8 cellular contexts compared by ENCODE assay signal in the genomic region with DNA sequence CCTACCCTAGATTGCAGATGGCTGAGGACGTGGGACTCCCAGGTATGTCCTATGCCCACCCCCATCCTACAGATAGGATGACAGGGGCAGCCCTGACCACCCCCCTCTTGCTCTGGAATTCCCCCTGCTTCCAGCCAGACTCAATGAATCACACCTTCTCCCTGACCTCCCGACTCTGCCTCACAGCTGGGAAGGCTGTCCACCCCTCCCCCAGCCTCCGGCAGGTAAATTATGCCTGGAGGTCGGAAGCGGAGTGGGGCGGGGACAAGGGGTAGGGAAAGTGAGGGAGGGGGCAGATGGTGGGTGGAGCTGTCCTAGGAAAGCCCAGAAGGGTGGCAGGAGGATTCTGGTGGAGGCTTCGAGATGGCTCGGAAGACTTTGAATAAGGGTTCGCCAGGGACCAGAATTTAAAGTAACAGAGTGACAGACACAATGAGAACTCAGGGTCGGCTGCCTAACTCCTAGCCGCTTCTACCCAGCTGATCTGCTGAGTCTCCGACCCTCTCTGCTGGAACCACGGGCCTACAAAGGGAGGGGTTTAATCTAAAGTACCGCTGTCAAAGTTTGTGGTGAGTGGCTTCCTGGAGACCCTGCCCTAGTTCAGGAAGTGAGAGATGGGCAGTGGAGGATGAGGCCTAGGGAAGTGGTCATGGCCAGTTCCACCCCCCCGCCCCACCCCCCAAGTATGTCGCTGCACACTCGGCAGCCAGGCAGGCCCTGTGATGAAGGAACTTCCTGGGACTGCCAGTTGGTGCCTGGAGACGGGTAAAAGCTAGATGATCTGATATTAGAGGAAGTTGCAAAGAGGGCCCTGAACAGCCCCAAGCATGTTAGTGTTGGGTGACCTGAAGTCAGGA. TPM values are rescaled to one million over a fixed set of nuclear protein-coding genes. Genes with fewer than 3 reads are reported as not detected.
A peak's percentile ranks its signal among the peaks of the same experiment; 100 is the strongest.
DNase-seq lines count a peak whose midpoint lies in the region; ATAC-seq and TF ChIP-seq lines count a peak whose summit lies in the region.

No MANE protein-coding gene starts in this region.

- TF ChIP-seq EP300 in stomach (IDR thresholded peaks at IDR 0.05), result no peak

- H3K4me3 ChIP-seq in BLaER1 treated with 17β-estradiol and CSF1 and Interleukin-3, amounts not matched to agents 10 nM and 100 nM, result peak overlapping the region in 5 of 10 experiments; percentile 31 to 57 (median 45); a peak in 7 of 20 replicates
- H3K4me3 ChIP-seq in NB4 (ENCODE audit: low read depth, low read length) (peak overlapping the region; percentile 61), stomach (peak overlapping the region in 2 of 4 donors; percentile 11 to 14)

- intact Hi-C loops in stomach (cut with DNase I; ENCODE audit: low total_unique reads), result no loop called here

- peaks cover 63 to 79% (median 71%) of the 10 kb centered on the region in 10 experiments for H3K4me1 ChIP-seq in BLaER1 treated with 17β-estradiol and CSF1 and Interleukin-3, amounts not matched to agents 10 nM and 100 nM
- peaks cover 47 to 79% (median 77%) of the 10 kb centered on the region in 4 donors for H3K4me1 ChIP-seq in stomach

- peak overlapping the region; percentile 93 to 99 (median 97) for H3K4me2 ChIP-seq in BLaER1 treated with 17β-estradiol and CSF1 and Interleukin-3, amounts not matched to agents 10 nM and 100 nM

- peaks cover 9 to 20% (median 16%) of the 10 kb centered on the region in 11 experiments; a peak in 21 of 22 replicates for H3K9me3 ChIP-seq in BLaER1 treated with 17β-estradiol and CSF1 and Interleukin-3, amounts not matched to agents 10 nM and 100 nM (replicated peaks in 1 of 11)
- H3K9me3 ChIP-seq in stomach, result peaks cover 0 to under 1% (median 0%) of the 10 kb centered on the region in 4 donors

- peak; percentile 97 for DNase-seq in NB4 (ENCODE audit: low read depth)
- peak; percentile 81 for DNase-seq in iPS-NIHi11 (ENCODE audit: low spot score)
- DNase-seq in stomach, result no peak
- no peak for DNase-seq in NCI-H2171 (lab: John Stamatoyannopoulos, UW)
- no peak for DNase-seq in stimulated activated CD4-positive, alpha-beta T cell treated with anti-CD3 and anti-CD28 coated beads, Interleukin-12 subunit alpha, Interleukin-12 subunit beta, amount 100 ng/mL, for 4 hours

- peaks cover 25 to 40% (median 36%) of the 10 kb centered on the region in 11 experiments for H3K27me3 ChIP-seq in BLaER1 treated with 17β-estradiol and CSF1 and Interleukin-3, amounts not matched to agents 10 nM and 100 nM
- H3K27me3 ChIP-seq in stomach, result peaks cover 0 to 11% (median 0%) of the 10 kb centered on the region in 3 donors

- TF ChIP-seq CTCF in NB4 (IDR thresholded peaks at IDR 0.05; ENCODE audit: low read depth, low read length) (no peak), stomach (IDR thresholded peaks at IDR 0.05) (no peak)

- WGBS in stomach, 5 donors, result 26 to 35% (median 33%) methylated on average over 18 of the region's 18 CpGs

- H3K27ac ChIP-seq in BLaER1 treated with 17β-estradiol and CSF1 and Interleukin-3, amounts not matched to agents 10 nM and 100 nM, result peak overlapping the region; percentile 46 to 90 (median 84); a peak in 21 of 22 replicates
- H3K27ac ChIP-seq in angular gyrus (ENCODE audit: low read depth, low read length), result peak overlapping the region; percentile 93
- peak overlapping the region in 4 of 5 donors; percentile 72 to 94 (median 92) for H3K27ac ChIP-seq in stomach

- ATAC-seq in HG02588 (IDR thresholded peaks at IDR 0.05; ENCODE audit: unreplicated experiment), result no peak

- TF ChIP-seq POLR2A in NB4 (IDR thresholded peaks at IDR 0.05; ENCODE audit: extremely low read depth, insufficient read length) (no peak), stomach (IDR thresholded peaks at IDR 0.05) (no peak)

- H3K9ac ChIP-seq in BLaER1 treated with 17β-estradiol and CSF1 and Interleukin-3, amounts not matched to agents 10 nM and 100 nM, result peak overlapping the region; percentile 37 to 77 (median 69); a peak in 21 of 22 replicates

- H4K20me1 ChIP-seq in BLaER1 treated with 17β-estradiol and CSF1 and Interleukin-3, amounts not matched to agents 10 nM and 100 nM, result peaks cover 0 to 10% (median 0%) of the 10 kb centered on the region in 11 experiments; a peak in 3 of 22 replicates

- H3K36me3 ChIP-seq in BLaER1 treated with 17β-estradiol and CSF1 and Interleukin-3, amounts not matched to agents 10 nM and 100 nM, result 0 out of 22 replicates have a peak, but pooled peaks cover 0 to 4% (median 0%) of the 10 kb centered on the region in 11 experiments
- H3K36me3 ChIP-seq in stomach, result no peaks in the 10 kb centered on the region

RNA-seq across cellular contexts. Expression of gene PLEKHG3, which starts 4.2 kb away (rescaled TPM):
- total RNA-seq in stomach, result 100 to 1,000 TPM in 1 of 5 donors, 10 to 100 TPM in 4; 25.3 to 292 (median 27.2) TPM
- 10 to 100 TPM in 1 of 3 donors, 1 to 10 TPM in 2; 7.3 to 24.8 (median 9.2) TPM for polyA plus RNA-seq in stomach

Comparison
In these comparisons a context has a peak if more than half of its experiments do, and no peak if none do; other contexts are left out.
1. DNase-seq: peak in NB4 (single experiment) and iPS-NIHi11 (single experiment); none in stomach (single experiment), NCI-H2171 (single experiment) and stimulated activated CD4-positive, alpha-beta T cell treated with anti-CD3 and anti-CD28 coated beads, Interleukin-12 subunit alpha, Interleukin-12 subunit beta, amount 100 ng/mL, for 4 hours (single experiment).
2. Peak in every context shown above with its lines, with median percentiles within 50 percentile points of each other: H3K27ac ChIP-seq.